ENCODE assay signal across 1 cellular context in the genomic region with DNA sequence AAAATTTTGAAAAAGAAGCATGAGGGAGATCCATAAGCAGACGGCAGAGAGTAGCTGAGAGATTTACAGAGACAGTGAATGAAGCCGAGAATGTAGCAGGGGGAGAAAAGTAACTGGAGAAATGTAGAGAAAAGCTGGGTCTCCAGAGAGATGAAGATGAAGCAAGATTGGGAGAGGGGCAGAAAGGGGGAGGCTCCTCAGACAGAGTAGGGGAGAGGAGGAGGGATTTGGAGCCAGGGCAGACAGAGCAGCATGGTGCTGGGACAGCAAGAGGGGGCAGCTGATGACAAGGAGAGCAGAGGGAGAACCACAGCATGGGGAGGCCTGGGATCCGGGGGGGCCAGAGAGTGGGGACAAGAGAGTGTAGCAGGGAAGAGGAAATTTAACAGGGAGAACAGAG.
TF ChIP-seq lines count a peak whose summit lies in the region.

No MANE protein-coding gene starts in this region.

TF ChIP-seq in SK-N-SH treated with all-trans-retinoic acid at 6 μM for 48 hours, 23 proteins besides CTCF, POLR2A, EP300 and RAD21 (continued from another document):
- TF ChIP-seq, protein P1, sequence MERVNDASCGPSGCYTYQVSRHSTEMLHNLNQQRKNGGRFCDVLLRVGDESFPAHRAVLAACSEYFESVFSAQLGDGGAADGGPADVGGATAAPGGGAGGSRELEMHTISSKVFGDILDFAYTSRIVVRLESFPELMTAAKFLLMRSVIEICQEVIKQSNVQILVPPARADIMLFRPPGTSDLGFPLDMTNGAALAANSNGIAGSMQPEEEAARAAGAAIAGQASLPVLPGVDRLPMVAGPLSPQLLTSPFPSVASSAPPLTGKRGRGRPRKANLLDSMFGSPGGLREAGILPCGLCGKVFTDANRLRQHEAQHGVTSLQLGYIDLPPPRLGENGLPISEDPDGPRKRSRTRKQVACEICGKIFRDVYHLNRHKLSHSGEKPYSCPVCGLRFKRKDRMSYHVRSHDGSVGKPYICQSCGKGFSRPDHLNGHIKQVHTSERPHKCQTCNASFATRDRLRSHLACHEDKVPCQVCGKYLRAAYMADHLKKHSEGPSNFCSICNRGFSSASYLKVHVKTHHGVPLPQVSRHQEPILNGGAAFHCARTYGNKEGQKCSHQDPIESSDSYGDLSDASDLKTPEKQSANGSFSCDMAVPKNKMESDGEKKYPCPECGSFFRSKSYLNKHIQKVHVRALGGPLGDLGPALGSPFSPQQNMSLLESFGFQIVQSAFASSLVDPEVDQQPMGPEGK (CRISPR knock-in tag; IDR thresholded peaks at IDR 0.05; ENCODE audit: borderline replicate concordance): no peak
TF ChIP-seq in SK-N-SH treated with all-trans-retinoic acid at 6 μM for 48 hours: peak in this region for 0.
